ENCODE assay signal across 8 cellular contexts in the genomic region with DNA sequence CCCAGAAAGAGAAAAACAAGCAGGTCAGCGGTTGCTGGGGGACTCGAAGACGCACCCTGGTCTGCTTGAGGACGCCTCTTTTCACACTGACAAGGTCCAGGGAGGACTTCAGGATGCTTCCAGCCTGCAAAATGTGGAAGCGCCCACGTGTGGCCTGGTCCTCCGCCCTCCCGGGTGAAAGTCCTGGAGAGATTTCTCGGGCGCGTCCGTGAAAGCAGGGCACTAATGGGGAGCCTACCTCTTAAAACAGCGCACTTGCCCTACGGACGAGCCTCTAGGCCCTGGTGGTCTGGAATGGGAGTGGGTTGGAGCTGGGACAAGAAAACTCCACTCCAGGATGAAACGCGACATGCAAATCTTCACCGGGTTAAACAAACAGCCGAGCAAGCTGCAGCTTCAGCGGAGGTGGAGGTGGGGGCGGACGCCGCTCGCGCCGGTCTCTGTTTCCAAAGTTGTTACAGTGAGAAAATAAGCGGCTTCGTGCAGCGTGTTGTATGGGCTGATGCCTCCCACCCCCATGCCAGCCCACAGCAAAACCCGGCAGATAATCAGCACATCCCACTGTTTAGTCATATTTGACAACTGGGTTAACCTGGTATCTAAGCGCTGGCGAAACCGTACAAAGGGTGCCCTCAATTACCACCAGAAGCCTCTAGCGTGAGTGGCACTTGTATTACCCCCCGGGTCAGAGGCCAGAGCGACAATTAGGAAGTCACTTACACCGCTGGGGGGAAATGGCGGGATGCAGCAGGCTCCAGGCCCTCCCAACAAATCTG. TPM values are rescaled to one million over a fixed set of nuclear protein-coding genes. Genes with fewer than 3 reads are reported as not detected.
DNase-seq lines count a peak whose midpoint lies in the region; ATAC-seq and TF ChIP-seq lines count a peak whose summit lies in the region.

No MANE protein-coding gene starts in this region.

- H3K4me3 Mint-ChIP-seq in immature natural killer cell = peak overlapping the region; percentile 49 to 61 (median 56)

- peak overlapping the region; percentile 34 for H3K4me3 ChIP-seq in AG04449 (ENCODE audit: low read depth, low read length)
- peak overlapping the region; percentile 58 for H3K4me3 ChIP-seq in GM12864 (ENCODE audit: low read depth, low read length)

- H3K27ac Mint-ChIP-seq in immature natural killer cell = peak overlapping the region in 2 of 6 donors; percentile 3 to 53

- CTCF ChIA-PET in AG04449 (lab: Yijun Ruan, JAX) = interaction anchor here (1.2 kb wide), 1 partner anchor 14 kb away, joined by 3 read pairs; no protein-coding TSS in a partner anchor

- peaks cover 0 to 3% (median 0%) of the 10 kb centered on the region in 3 donors for H3K36me3 Mint-ChIP-seq in immature natural killer cell

- TF ChIP-seq CTCF in AG04449 (IDR thresholded peaks at IDR 0.05; ENCODE audit: insufficient read depth, low read length, missing control alignments) (no peak), GM12864 (IDR thresholded peaks at IDR 0.05; ENCODE audit: low read depth, low read length, missing control alignments) (no peak)

- POLR2A ChIA-PET in AG04449 (lab: Yijun Ruan, JAX) = no interaction called here

- ATAC-seq in HG03045 (IDR thresholded peaks at IDR 0.05; ENCODE audit: unreplicated experiment) = no peak

- peaks cover 0 to 9% (median 0%) of the 10 kb centered on the region in 6 donors for H3K9me3 Mint-ChIP-seq in immature natural killer cell

- H3K4me1 Mint-ChIP-seq in immature natural killer cell = peaks cover 27 to 46% of the 10 kb centered on the region in 2 donors

- no peak for DNase-seq in AG04449 (ENCODE audit: low read depth, low spot score)
- no peak for DNase-seq in GM12864 (ENCODE audit: low read depth)
- peak; percentile 30 for DNase-seq in activated CD8-positive, alpha-beta memory T cell treated with anti-CD3 and anti-CD28 coated beads, Interleukin-2, amount 50 U/mL, for 4 hours
- no peak for DNase-seq in immature natural killer cell
- DNase-seq in SW 1271 (lab: John Stamatoyannopoulos, UW) = no peak
- DNase-seq in NCI-H1417 treated with DMSO at 0.1 percent for 48 hours (lab: John Stamatoyannopoulos, UW) = no peak
- DNase-seq in NCI-H2081 treated with DMSO at 0.1 percent for 48 hours (lab: John Stamatoyannopoulos, UW) = no peak

- peaks cover 56 to 79% (median 77%) of the 10 kb centered on the region in 3 donors for H3K27me3 Mint-ChIP-seq in immature natural killer cell (ENCODE audit: low read depth in 3 of 3)

RNA-seq across cellular contexts. Expression of gene SP9, which starts 1.1 kb away (rescaled TPM):
- not detected for polyA plus RNA-seq in immature natural killer cell
